ENCODE assay signal across 2 cellular contexts in the genomic region with DNA sequence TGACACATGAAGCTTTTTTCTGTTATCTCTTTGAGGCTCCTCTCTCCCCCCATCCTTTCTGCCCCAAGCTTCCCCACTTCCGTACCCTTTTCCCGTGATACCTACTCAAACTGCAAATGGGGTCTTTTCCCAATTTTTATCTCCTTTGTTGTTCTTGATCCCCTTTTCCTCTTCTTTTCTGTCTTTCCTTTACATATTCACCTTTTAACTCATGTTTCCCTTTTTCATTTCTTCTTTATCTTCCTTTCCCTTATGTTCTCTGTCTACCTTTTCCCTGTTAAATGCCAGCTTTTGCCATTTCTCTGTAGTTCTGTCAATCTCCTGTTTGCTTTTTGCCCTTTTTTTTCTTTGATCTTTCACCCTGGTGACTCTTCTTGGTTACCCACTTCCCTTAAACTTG.
TF ChIP-seq lines count a peak whose summit lies in the region.

No MANE protein-coding gene starts in this region.

TF ChIP-seq in HCT116, 20 proteins besides CTCF, POLR2A, EP300 and RAD21:
- TF ChIP-seq, protein P1, sequence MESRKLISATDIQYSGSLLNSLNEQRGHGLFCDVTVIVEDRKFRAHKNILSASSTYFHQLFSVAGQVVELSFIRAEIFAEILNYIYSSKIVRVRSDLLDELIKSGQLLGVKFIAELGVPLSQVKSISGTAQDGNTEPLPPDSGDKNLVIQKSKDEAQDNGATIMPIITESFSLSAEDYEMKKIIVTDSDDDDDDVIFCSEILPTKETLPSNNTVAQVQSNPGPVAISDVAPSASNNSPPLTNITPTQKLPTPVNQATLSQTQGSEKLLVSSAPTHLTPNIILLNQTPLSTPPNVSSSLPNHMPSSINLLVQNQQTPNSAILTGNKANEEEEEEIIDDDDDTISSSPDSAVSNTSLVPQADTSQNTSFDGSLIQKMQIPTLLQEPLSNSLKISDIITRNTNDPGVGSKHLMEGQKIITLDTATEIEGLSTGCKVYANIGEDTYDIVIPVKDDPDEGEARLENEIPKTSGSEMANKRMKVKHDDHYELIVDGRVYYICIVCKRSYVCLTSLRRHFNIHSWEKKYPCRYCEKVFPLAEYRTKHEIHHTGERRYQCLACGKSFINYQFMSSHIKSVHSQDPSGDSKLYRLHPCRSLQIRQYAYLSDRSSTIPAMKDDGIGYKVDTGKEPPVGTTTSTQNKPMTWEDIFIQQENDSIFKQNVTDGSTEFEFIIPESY (IDR thresholded peaks at IDR 0.05; ENCODE audit: extremely low read depth, insufficient replicate concordance, low read length): no peak
- TF ChIP-seq SP1 (IDR thresholded peaks at IDR 0.05; ENCODE audit: low read depth) (no peak), ELF1 (IDR thresholded peaks at IDR 0.05; ENCODE audit: borderline replicate concordance, low read depth) (no peak), EZH2 (IDR thresholded peaks at IDR 0.05) (no peak), CBX3 (IDR thresholded peaks at IDR 0.05; ENCODE audit: low read depth) (no peak), SRF (IDR thresholded peaks at IDR 0.05; ENCODE audit: low read depth) (no peak), CEBPB (IDR thresholded peaks at IDR 0.05; ENCODE audit: low read depth) (no peak), JUND (IDR thresholded peaks at IDR 0.05) (no peak), ZNF274 (IDR thresholded peaks at IDR 0.05; ENCODE audit: low read depth, low read length) (no peak), FOSL1 (IDR thresholded peaks at IDR 0.05; ENCODE audit: low read depth) (no peak), SIN3A (IDR thresholded peaks at IDR 0.05; ENCODE audit: low read depth) (no peak), POLR2AphosphoS5 (IDR thresholded peaks at IDR 0.05; ENCODE audit: low read depth, low read length) (no peak), EGR1 (IDR thresholded peaks at IDR 0.05; ENCODE audit: low read depth) (no peak), EZH2phosphoT487 (IDR thresholded peaks at IDR 0.05; ENCODE audit: borderline replicate concordance) (no peak)
- TF ChIP-seq, protein P2, sequence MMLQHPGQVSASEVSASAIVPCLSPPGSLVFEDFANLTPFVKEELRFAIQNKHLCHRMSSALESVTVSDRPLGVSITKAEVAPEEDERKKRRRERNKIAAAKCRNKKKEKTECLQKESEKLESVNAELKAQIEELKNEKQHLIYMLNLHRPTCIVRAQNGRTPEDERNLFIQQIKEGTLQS (IDR thresholded peaks at IDR 0.05): no peak
- TF ChIP-seq, protein P3, sequence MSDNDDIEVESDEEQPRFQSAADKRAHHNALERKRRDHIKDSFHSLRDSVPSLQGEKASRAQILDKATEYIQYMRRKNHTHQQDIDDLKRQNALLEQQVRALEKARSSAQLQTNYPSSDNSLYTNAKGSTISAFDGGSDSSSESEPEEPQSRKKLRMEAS (IDR thresholded peaks at IDR 0.05): no peak

TF ChIP-seq in WTC11, 78 proteins besides CTCF, POLR2A, EP300 and RAD21:
- no peak for TF ChIP-seq JAZF1 (CRISPR knock-in tag; IDR thresholded peaks at IDR 0.05)
- no peak for TF ChIP-seq ZNF416 (CRISPR knock-in tag; IDR thresholded peaks at IDR 0.05)
- TF ChIP-seq, protein P4, sequence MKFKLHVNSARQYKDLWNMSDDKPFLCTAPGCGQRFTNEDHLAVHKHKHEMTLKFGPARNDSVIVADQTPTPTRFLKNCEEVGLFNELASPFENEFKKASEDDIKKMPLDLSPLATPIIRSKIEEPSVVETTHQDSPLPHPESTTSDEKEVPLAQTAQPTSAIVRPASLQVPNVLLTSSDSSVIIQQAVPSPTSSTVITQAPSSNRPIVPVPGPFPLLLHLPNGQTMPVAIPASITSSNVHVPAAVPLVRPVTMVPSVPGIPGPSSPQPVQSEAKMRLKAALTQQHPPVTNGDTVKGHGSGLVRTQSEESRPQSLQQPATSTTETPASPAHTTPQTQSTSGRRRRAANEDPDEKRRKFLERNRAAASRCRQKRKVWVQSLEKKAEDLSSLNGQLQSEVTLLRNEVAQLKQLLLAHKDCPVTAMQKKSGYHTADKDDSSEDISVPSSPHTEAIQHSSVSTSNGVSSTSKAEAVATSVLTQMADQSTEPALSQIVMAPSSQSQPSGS (CRISPR knock-in tag; IDR thresholded peaks at IDR 0.05; ENCODE audit: borderline replicate concordance, low read depth): no peak
- TF ChIP-seq, protein P5, sequence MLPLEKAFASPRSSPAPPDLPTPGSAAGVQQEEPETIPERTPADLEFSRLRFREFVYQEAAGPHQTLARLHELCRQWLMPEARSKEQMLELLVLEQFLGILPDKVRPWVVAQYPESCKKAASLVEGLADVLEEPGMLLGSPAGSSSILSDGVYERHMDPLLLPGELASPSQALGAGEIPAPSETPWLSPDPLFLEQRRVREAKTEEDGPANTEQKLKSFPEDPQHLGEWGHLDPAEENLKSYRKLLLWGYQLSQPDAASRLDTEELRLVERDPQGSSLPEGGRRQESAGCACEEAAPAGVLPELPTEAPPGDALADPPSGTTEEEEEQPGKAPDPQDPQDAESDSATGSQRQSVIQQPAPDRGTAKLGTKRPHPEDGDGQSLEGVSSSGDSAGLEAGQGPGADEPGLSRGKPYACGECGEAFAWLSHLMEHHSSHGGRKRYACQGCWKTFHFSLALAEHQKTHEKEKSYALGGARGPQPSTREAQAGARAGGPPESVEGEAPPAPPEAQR (CRISPR knock-in tag; IDR thresholded peaks at IDR 0.05): no peak
- TF ChIP-seq NFYB (CRISPR knock-in tag; conservative IDR thresholded peaks at IDR 0.05; ENCODE audit: low read depth): no peak
- no peak for TF ChIP-seq ETV6 (CRISPR knock-in tag; IDR thresholded peaks at IDR 0.05)
